7 cellular contexts compared by ENCODE assay signal in the genomic region with DNA sequence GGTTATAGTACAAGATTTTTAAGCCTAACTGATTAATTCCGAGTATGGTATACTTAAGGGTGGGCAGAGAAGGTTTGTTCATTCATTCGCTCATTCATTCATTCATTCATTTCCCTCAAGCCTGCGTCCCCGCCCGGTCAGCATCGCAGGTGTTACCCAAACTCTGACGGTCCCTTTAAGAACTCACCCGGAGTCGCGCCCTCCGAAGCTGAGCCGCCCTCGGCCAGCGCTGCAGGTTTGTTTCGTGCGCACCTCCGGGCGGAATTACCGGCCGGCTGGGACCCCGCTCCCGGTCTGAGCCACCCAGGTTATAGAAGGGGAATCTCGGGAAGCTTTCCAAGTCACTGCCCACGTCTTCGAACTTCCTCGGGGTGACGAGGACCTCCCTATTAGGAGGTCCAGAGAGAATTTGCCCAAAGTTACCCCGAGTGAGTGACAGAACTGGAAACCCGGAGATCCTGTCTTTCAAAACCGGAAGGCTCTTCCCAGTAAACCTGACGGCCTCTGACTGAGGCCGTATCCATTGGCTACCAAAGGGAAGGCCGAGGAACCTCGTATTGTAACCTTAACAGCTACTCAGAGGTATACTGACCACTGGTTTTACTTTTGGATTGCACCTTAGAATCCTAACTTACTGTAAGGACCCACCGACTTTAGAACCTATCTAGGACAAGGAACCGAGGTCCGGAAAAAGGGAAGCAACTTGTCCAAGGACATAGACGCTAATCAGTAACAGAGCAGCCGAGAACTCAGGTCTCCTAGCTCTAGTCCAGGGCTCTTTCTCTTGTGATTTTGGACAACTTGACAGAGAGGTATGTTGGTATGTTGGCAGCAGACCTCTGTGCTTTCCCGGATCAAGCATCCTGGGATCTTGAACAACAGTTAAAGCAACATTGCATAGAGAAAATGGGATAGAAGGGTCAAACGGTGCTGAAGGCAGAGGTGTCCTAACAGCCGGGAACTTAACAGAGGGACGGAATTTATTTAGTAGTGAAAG. TPM values are rescaled to one million over a fixed set of nuclear protein-coding genes. Genes with fewer than 3 reads are reported as not detected.
DNase-seq lines count a peak whose midpoint lies in the region; ATAC-seq, FAIRE-seq and TF ChIP-seq lines count a peak whose summit lies in the region.

No MANE protein-coding gene starts in this region.

- H3K4me1 ChIP-seq in SJSA1 (replicated peaks), result peaks cover 39% of the 10 kb centered on the region

- H3K4me3 ChIP-seq in SJSA1, result peak overlapping the region; percentile 67
- H3K4me3 ChIP-seq in skin epidermis, result peak overlapping the region; percentile 71 to 99 (median 95)

- peak overlapping the region; percentile 84 to 96 (median 88) for H3K4me3 Mint-ChIP-seq in brain
- H3K4me3 Mint-ChIP-seq in immature natural killer cell, result peak overlapping the region; percentile 88 to 97 (median 94)

- H3K36me3 Mint-ChIP-seq in brain, result peaks cover 8% of the 10 kb centered on the region
- no peaks in the 10 kb centered on the region for H3K36me3 Mint-ChIP-seq in immature natural killer cell

- no peaks in the 10 kb centered on the region for H3K9me3 ChIP-seq in SJSA1 (replicated peaks)

- H3K27me3 ChIP-seq in SJSA1 (replicated peaks), result no peaks in the 10 kb centered on the region

- DNase-seq in GM12891 (ENCODE audit: insufficient read length, low spot score) (peak; percentile 29), SJSA1 (ENCODE audit: low read depth in 1 of 2, low spot score in 2 of 2) (peak in 1 of 2 experiments; percentile 37), immature natural killer cell (no peak), cortex of kidney (lab: John Stamatoyannopoulos, UW) (no peak)

- peaks cover 0 to 4% (median 0%) of the 10 kb centered on the region in 5 experiments for H3K9me3 Mint-ChIP-seq in brain
- H3K9me3 Mint-ChIP-seq in immature natural killer cell, result no peaks in the 10 kb centered on the region

- peaks cover 36% of the 10 kb centered on the region for H3K4me1 Mint-ChIP-seq in brain
- H3K4me1 Mint-ChIP-seq in immature natural killer cell, result peaks cover 39 to 53% of the 10 kb centered on the region in 2 donors

- FAIRE-seq in GM12891 (lab: Jason Lieb, UNC), result no peak

- H3K27ac Mint-ChIP-seq in brain (peak overlapping the region in 4 of 5 experiments; percentile 26 to 72 (median 52)), immature natural killer cell (peak overlapping the region in 5 of 6 donors; percentile 34 to 91 (median 85))

- no peak for TF ChIP-seq POLR2A in GM12891 (IDR thresholded peaks at IDR 0.05; ENCODE audit: low read depth, low read length)

- peak; percentile 19 for ATAC-seq in HG03521 (IDR thresholded peaks at IDR 0.05; ENCODE audit: unreplicated experiment)

- TF ChIP-seq CTCF in brain (conservative IDR thresholded peaks at IDR 0.05), result no peak

- H3K27me3 Mint-ChIP-seq in brain (peaks cover 31% of the 10 kb centered on the region), immature natural killer cell (ENCODE audit: low read depth in 3 of 3) (peaks cover 4 to 14% (median 14%) of the 10 kb centered on the region in 3 donors)

- H3K27ac ChIP-seq in SJSA1 (peak overlapping the region; percentile 82), skin epidermis (peak overlapping the region in 20 of 21 experiments; percentile 29 to 97 (median 94))

- peaks cover 34% of the 10 kb centered on the region for H3K36me3 ChIP-seq in SJSA1

TF ChIP-seq in GM12891, 5 proteins besides CTCF, POLR2A, EP300 and RAD21:
- no peak for TF ChIP-seq POLR2AphosphoS5 (IDR thresholded peaks at IDR 0.05; ENCODE audit: low read depth, low read length)
- TF ChIP-seq PAX5 (IDR thresholded peaks at IDR 0.05; ENCODE audit: insufficient read depth, low read length, severe bottlenecking), result no peak
- TF ChIP-seq POU2F2 (IDR thresholded peaks at IDR 0.05; ENCODE audit: low read depth, low read length), result no peak
- no peak for TF ChIP-seq SPI1 (IDR thresholded peaks at IDR 0.05; ENCODE audit: low read depth, low read length)
- no peak for TF ChIP-seq TAF1 (IDR thresholded peaks at IDR 0.05; ENCODE audit: low read depth, low read length)
TF ChIP-seq in GM12891: peak in this region for 0.

RNA-seq across cellular contexts. Expression of a gene that starts 0.7 kb away (rescaled TPM):
- polyA plus RNA-seq in GM12891 (2012; ENCODE audit: low read depth, missing spikeins), result 18.2 TPM
- 51.6 and 81.2 TPM in 2 replicates for total RNA-seq in SJSA1 (2014; rRNA removed; shearing (Covaris generic))
- polyA plus RNA-seq in brain (ENCODE audit: insufficient read depth, low read depth, low replicate concordance) (27.7 TPM), immature natural killer cell (10 to 100 TPM; 16.1 to 27.3 (median 26.3) TPM)
